In the genomic region with DNA sequence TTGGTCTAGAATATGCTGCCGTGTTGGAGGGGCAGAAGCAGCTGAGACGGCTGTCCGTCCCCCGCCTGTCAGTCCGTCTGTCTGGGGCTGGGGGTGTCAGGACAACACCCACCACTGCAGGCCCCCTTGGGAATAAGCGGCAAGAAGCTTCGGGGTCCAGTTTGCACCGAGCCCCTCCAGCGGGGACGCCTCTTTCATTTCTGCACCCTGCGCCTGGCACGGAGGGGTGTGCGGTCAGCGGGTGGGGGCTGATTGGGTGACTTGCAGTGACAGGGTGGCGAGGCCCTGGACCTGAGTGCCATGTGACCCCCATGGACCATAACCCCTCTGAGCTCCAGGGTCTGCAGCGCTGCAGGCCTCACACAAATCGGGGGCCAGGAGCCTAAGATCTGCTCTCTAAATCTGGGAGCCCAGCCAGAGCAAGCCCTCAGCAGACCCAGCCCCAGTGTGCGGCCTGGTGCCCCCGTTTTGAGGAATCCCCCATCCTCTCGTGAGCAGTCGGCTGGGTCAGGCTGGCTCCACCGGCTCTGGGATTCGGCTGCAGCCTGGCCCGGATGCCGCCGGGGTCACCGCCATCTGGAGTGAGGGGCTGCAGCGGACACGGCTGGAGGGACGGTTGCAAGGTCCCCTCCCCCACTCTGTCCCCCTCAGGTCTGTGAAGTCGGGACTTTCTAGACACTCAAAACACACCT, we compare ENCODE assay signal across 17 cellular contexts. TPM values are rescaled to one million over a fixed set of nuclear protein-coding genes. Genes with fewer than 3 reads are reported as not detected.
DNase-seq lines count a peak whose midpoint lies in the region; ATAC-seq and TF ChIP-seq lines count a peak whose summit lies in the region.
"Had no signal": no experiment of that assay in that cellular context is flagged by ENCODE, and none has a peak within 500 bp of the region (broad histone marks: within the 10 kb centered on the region; RNA-seq: fewer than 3 reads in every experiment).

No MANE protein-coding gene starts in this region.

- 60 to 73% (median 66%) methylated on average over 17 to 31 of the region's 31 CpGs for WGBS in spleen, 5 donors

- H3K9me3 ChIP-seq in right atrium auricular region (no peaks in the 10 kb centered on the region), spleen (no peaks in the 10 kb centered on the region)

- H3K27me3 ChIP-seq in right atrium auricular region (peaks cover 0 to 9% of the 10 kb centered on the region in 2 donors), spleen (replicated peaks in 1 of 7) (peaks cover 0 to 11% (median 0%) of the 10 kb centered on the region in 7 donors)

- TF ChIP-seq CTCF in right atrium auricular region (IDR thresholded peaks at IDR 0.05) = no peak
- TF ChIP-seq CTCF in spleen (IDR thresholded peaks at IDR 0.05 in 8 of 11, conservative IDR thresholded peaks at IDR 0.05 in 3 of 11) = no peak

- H3K27ac ChIP-seq in right atrium auricular region (no peak overlapping the region), spleen (peak overlapping the region in 6 of 8 donors; percentile 1 to 86 (median 66))

- intact Hi-C loops in Right ventricle myocardium superior (cut with DNase I) = no loop called here
- intact Hi-C loops in spleen (cut with DNase I; ENCODE audit: low total_unique reads) = no loop called here

- no peak for ATAC-seq in Right ventricle myocardium superior (ENCODE audit: poor library complexity)
- peak; percentile 3 for ATAC-seq in HG02938 (IDR thresholded peaks at IDR 0.05; ENCODE audit: unreplicated experiment)
- ATAC-seq: left ventricle myocardium superior had no signal

- H3K4me1 ChIP-seq in right atrium auricular region (no peaks in the 10 kb centered on the region), spleen (peaks cover 66 to 86% (median 84%) of the 10 kb centered on the region in 6 donors)

- DNase-seq in Right ventricle myocardium superior = peak; percentile 35
- no peak for DNase-seq in right atrium auricular region (ENCODE audit: low spot score)
- DNase-seq in RPMI8226 = peak; percentile 52
- DNase-seq in spleen = peak; percentile 80
- DNase-seq in NCI-H1930 (lab: John Stamatoyannopoulos, UW) = no peak
- DNase-seq in kidney glomerular epithelial cell (lab: John Stamatoyannopoulos, UW) = no peak
- no peak for DNase-seq in superior temporal gyrus (ENCODE audit: extremely low spot score)
- DNase-seq: activated CD4-positive, alpha-beta memory T cell treated with anti-CD3 and anti-CD28 coated beads for 36 hours; DMS79 treated with DMSO at 0.1 percent for 48 hours; KBM-7; left ventricle myocardium superior; stimulated activated CD4-positive, alpha-beta T cell treated with anti-CD3 and anti-CD28 coated beads, Interleukin-12 subunit alpha, Interleukin-12 subunit beta, amount 100 ng/mL, for 4 hours had no signal

- no peak overlapping the region for H3K4me3 ChIP-seq in right atrium auricular region
- peak overlapping the region in 5 of 8 donors; percentile 9 to 57 (median 19) for H3K4me3 ChIP-seq in spleen

- H3K36me3 ChIP-seq in right atrium auricular region (no peaks in the 10 kb centered on the region), spleen (peaks cover 0 to 14% (median under 1%) of the 10 kb centered on the region in 6 donors)

- TF ChIP-seq POLR2A in spleen (IDR thresholded peaks at IDR 0.05) = no peak

RNA-seq across cellular contexts. Expression of gene CBFA2T3, which starts 8.3 kb away (rescaled TPM):
- total RNA-seq in Right ventricle myocardium superior (8.6 TPM), right atrium auricular region (1 to 10 TPM; 1.1 to 2.6 TPM), spleen (10 to 100 TPM; 10.5 to 59.8 (median 56.3) TPM)
- 10 to 100 TPM in 2 of 3 donors, 1 to 10 TPM in 1; 8.4 to 25.1 (median 14.3) TPM for polyA plus RNA-seq in spleen
- total RNA-seq: A172; activated T-helper 1 cell treated with anti-CD3 and anti-CD28 coated beads, Interleukin-12 subunit alpha, Interleukin-12 subunit beta, Interleukin-2, Interleukin-4 antibody, amounts not matched to agents 30 ng/mL and 10 ng/mL and 1 ng/mL, durations not matched to agents 14 hours and 24 hours and 36 hours; H4; SK-MEL-5 had no signal

Comparison
In these comparisons a context has a peak if more than half of its experiments do, and no peak if none do; other contexts are left out.
1. DNase-seq: peak in Right ventricle myocardium superior (single experiment), RPMI8226 (single experiment) and spleen (single experiment); none in right atrium auricular region (single experiment), NCI-H1930 (0 of 2), kidney glomerular epithelial cell (single experiment) and superior temporal gyrus (single experiment).
2. H3K27ac ChIP-seq: peak in spleen (6 of 8); none in right atrium auricular region (0 of 2).
3. H3K4me3 ChIP-seq: peak in spleen (5 of 8); none in right atrium auricular region (0 of 2).